In genomic region chr11:118872403-118872821, GRCh38 we compare ENCODE assay signal across 1 cellular context.
TF ChIP-seq lines count a peak whose summit lies in the region.

No MANE protein-coding gene starts in this region.

TF ChIP-seq in SK-N-SH, 30 proteins besides CTCF, POLR2A, EP300 and RAD21 (continued from another document):
- no peak for TF ChIP-seq REST (IDR thresholded peaks at IDR 0.05; ENCODE audit: low read depth, low read length)
- TF ChIP-seq TAF1 (IDR thresholded peaks at IDR 0.05; ENCODE audit: borderline replicate concordance, low read depth, low read length): no peak
- no peak for TF ChIP-seq RFX5 (IDR thresholded peaks at IDR 0.05; ENCODE audit: low read length)
- no peak for TF ChIP-seq GABPA (IDR thresholded peaks at IDR 0.05; ENCODE audit: low read depth)
- TF ChIP-seq ZBTB33 (IDR thresholded peaks at IDR 0.05; ENCODE audit: borderline replicate concordance, low read depth): no peak
- TF ChIP-seq TEAD4 (IDR thresholded peaks at IDR 0.05; ENCODE audit: borderline replicate concordance, insufficient read depth): no peak
